ENCODE assay signal across 10 cellular contexts in the genomic region with DNA sequence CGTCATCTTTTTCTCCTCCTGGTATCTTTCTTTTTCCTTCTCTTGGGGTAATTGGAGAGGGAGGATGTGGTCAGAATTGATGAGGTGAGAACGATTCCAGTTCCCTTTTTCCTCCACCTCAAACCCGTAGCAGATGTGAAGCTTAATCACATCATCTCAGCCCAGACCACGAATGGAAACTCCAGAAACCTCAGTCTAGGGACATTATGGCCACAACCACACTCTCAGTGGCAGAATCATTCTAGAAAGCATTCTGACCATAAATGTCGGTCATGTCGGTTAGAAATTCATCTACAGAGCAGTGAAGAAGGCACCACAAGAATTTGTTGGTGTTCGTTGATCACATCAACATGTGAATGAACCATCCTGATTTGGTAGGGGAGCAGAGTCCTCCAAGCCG.
A peak's percentile ranks its signal among the peaks of the same experiment; 100 is the strongest.
DNase-seq lines count a peak whose midpoint lies in the region; ATAC-seq lines count a peak whose summit lies in the region.
"Had no signal": no experiment of that assay in that cellular context is flagged by ENCODE, and none has a peak within 500 bp of the region (broad histone marks: within the 10 kb centered on the region; RNA-seq: fewer than 3 reads in every experiment).

No MANE protein-coding gene starts in this region.

- peaks cover 20% of the 10 kb centered on the region for H3K36me3 Mint-ChIP-seq in activated CD8-positive, alpha-beta memory T cell treated with anti-CD3 and anti-CD28 coated beads, Interleukin-2, amount 10 ng/mL, durations not matched to agents 7 days and 5 days

- peaks cover 65% of the 10 kb centered on the region for H3K4me1 Mint-ChIP-seq in activated CD8-positive, alpha-beta memory T cell treated with anti-CD3 and anti-CD28 coated beads, Interleukin-2, amount 10 ng/mL, durations not matched to agents 7 days and 5 days

- peak; percentile 80 for DNase-seq in activated CD8-positive, alpha-beta memory T cell treated with anti-CD3 and anti-CD28 coated beads, Interleukin-2, amount 10 ng/mL, durations not matched to agents 7 days and 5 days
- DNase-seq in activated CD8-positive, alpha-beta memory T cell treated with anti-CD3 and anti-CD28 coated beads, Interleukin-2, amount 50 U/mL, for 4 hours, result no peak
- DNase-seq in RPMI7951 (ENCODE audit: low read depth), result peak; percentile 94
- DNase-seq in stimulated activated CD8-positive, alpha-beta memory T cell treated with anti-CD3 and anti-CD28 coated beads, Interleukin-4, amount 100 ng/mL, for 24 hours (ENCODE audit: low read depth), result peak; percentile 11
- no peak for DNase-seq in cerebellar nuclear complex (lab: John Stamatoyannopoulos, UW)
- DNase-seq in midbrain (lab: John Stamatoyannopoulos, UW), result no peak
- no peak for DNase-seq in NCI-H1930 (lab: John Stamatoyannopoulos, UW)
- DNase-seq: activated gamma-delta T cell, IMR-90 had no signal

- peak overlapping the region; percentile 70 for H3K4me3 Mint-ChIP-seq in activated CD8-positive, alpha-beta memory T cell treated with anti-CD3 and anti-CD28 coated beads, Interleukin-2, amount 10 ng/mL, durations not matched to agents 7 days and 5 days

- ATAC-seq in activated CD8-positive, alpha-beta memory T cell treated with anti-CD3 and anti-CD28 coated beads, Interleukin-2, amount 10 ng/mL, durations not matched to agents 7 days and 5 days, result peak; percentile 8
- ATAC-seq in HG02884 (IDR thresholded peaks at IDR 0.05; ENCODE audit: unreplicated experiment), result peak; percentile 54

- peak overlapping the region; percentile 87 for H3K27ac Mint-ChIP-seq in activated CD8-positive, alpha-beta memory T cell treated with anti-CD3 and anti-CD28 coated beads, Interleukin-2, amount 10 ng/mL, durations not matched to agents 7 days and 5 days

- H3K27me3 Mint-ChIP-seq in activated CD8-positive, alpha-beta memory T cell treated with anti-CD3 and anti-CD28 coated beads, Interleukin-2, amount 10 ng/mL, durations not matched to agents 7 days and 5 days, result peaks cover 6% of the 10 kb centered on the region

- CTCF ChIA-PET in activated CD8-positive, alpha-beta memory T cell treated with anti-CD3 and anti-CD28 coated beads, Interleukin-2, amount 10 ng/mL, durations not matched to agents 7 days and 5 days (lab: Charles Lee), result interaction anchor here (1.1 to 1.4 kb wide), 4 partner anchors 69 to 313 kb away, joined by 3 to 4 read pairs (median 3); no protein-coding TSS in a partner anchor

- no peaks in the 10 kb centered on the region for H3K9me3 Mint-ChIP-seq in activated CD8-positive, alpha-beta memory T cell treated with anti-CD3 and anti-CD28 coated beads, Interleukin-2, amount 10 ng/mL, durations not matched to agents 7 days and 5 days (ENCODE audit: low read depth)

Comparison
In these comparisons a context has a peak if more than half of its experiments do, and no peak if none do; other contexts are left out.
1. DNase-seq: peak in activated CD8-positive, alpha-beta memory T cell treated with anti-CD3 and anti-CD28 coated beads, Interleukin-2, amount 10 ng/mL, durations not matched to agents 7 days and 5 days (single experiment), RPMI7951 (single experiment) and stimulated activated CD8-positive, alpha-beta memory T cell treated with anti-CD3 and anti-CD28 coated beads, Interleukin-4, amount 100 ng/mL, for 24 hours (single experiment); none in activated CD8-positive, alpha-beta memory T cell treated with anti-CD3 and anti-CD28 coated beads, Interleukin-2, amount 50 U/mL, for 4 hours (single experiment), cerebellar nuclear complex (0 of 2), midbrain (single experiment) and NCI-H1930 (0 of 2).